Comparison of ENCODE assay signal across 19 cellular contexts in genomic region chr10:92327445-92328433, GRCh38. TPM values are rescaled to one million over a fixed set of nuclear protein-coding genes. Genes with fewer than 3 reads are reported as not detected.
DNase-seq lines count a peak whose midpoint lies in the region; ATAC-seq and TF ChIP-seq lines count a peak whose summit lies in the region.
"Had no signal": no experiment of that assay in that cellular context is flagged by ENCODE, and none has a peak within 500 bp of the region (broad histone marks: within the 10 kb centered on the region; RNA-seq: fewer than 3 reads in every experiment).

No MANE protein-coding gene starts in this region.

- no peaks in the 10 kb centered on the region for H3K27me3 Mint-ChIP-seq in H9 (ENCODE audit: low read depth)
- H3K27me3 Mint-ChIP-seq: activated naive CD8-positive, alpha-beta T cell treated with anti-CD3 and anti-CD28 coated beads, Interleukin-2, amount 50 U/mL, for 24 hours had no signal

- BruUV-seq in PC-3 (replicated peaks; lab: Mats Ljungman, UMichigan): no TSS peak

- H4K8ac ChIP-seq in H9 (replicated peaks; ENCODE audit: insufficient read length, low read depth, low read length): no peak overlapping the region

- peak overlapping the region in 2 of 3 experiments; percentile 49 to 61; a peak in 4 of 7 replicates for H3K27ac Mint-ChIP-seq in H9
- H3K27ac Mint-ChIP-seq: activated naive CD8-positive, alpha-beta T cell treated with anti-CD3 and anti-CD28 coated beads, Interleukin-2, amount 50 U/mL, for 24 hours had no signal

- H3K4me1 Mint-ChIP-seq in H9: peaks cover 30 to 34% of the 10 kb centered on the region in 2 experiments

- peaks cover 0 to 9% (median 0%) of the 10 kb centered on the region in 3 experiments; a peak in 4 of 7 replicates for H3K36me3 Mint-ChIP-seq in H9 (ENCODE audit: insufficient read depth in 1 of 3, low read depth in 3 of 3)

- no peaks in the 10 kb centered on the region for H3K36me3 ChIP-seq in PC-3 (ENCODE audit: low read depth, low read length)
- peaks cover 0 to 15% (median 0%) of the 10 kb centered on the region in 3 donors for H3K36me3 ChIP-seq in esophagus squamous epithelium

- H4K5ac ChIP-seq in H9 (ENCODE audit: insufficient read length, low read depth, low read length): no peak overlapping the region

- H3K23ac ChIP-seq in H9 (ENCODE audit: insufficient read length, low read depth, low read length): no peak overlapping the region

- H3K9me2 ChIP-seq in PC-3 (replicated peaks; ENCODE audit: low read length): no peaks in the 10 kb centered on the region

- H4K91ac ChIP-seq in H9 (ENCODE audit: insufficient read length, low read depth, low read length): no peak overlapping the region

- WGBS in H9 (ENCODE audit: extremely low coverage, insufficient read length, low lambda C conversion rate): no CpG with 5 or more reads among the region's 3 CpGs
- WGBS in esophagus squamous epithelium, 2 donors: 75 to 83% methylated on average over 3 of the region's 3 CpGs

- H3K18ac ChIP-seq in H9 (ENCODE audit: insufficient read length, low read depth, low read length): no peak overlapping the region

- H2BK15ac ChIP-seq in H9 (ENCODE audit: low read depth, low read length): no peak overlapping the region

- TF ChIP-seq POLR2A in esophagus squamous epithelium (IDR thresholded peaks at IDR 0.05): no peak

- peaks cover 7% of the 10 kb centered on the region for H3F3A ChIP-seq in PC-3 (ENCODE audit: low read length, unreplicated experiment)

- intact Hi-C loops in PC-3 (cut with micrococcal nuclease) (no loop called here), esophagus squamous epithelium (cut with DNase I) (no loop called here)

- no peak overlapping the region for H3K4ac ChIP-seq in H9 (ENCODE audit: low read depth, low read length)

- no peak overlapping the region for H2BK5ac ChIP-seq in H9 (ENCODE audit: insufficient read length, low read length)

- H2AFZ ChIP-seq in H9 (ENCODE audit: low read length) (no peak overlapping the region), PC-3 (ENCODE audit: low read length) (no peak overlapping the region)

- H3K56ac ChIP-seq in H9 (ENCODE audit: insufficient read length, low read depth, low read length): no peak overlapping the region

- no peaks in the 10 kb centered on the region for H3K23me2 ChIP-seq in H9 (ENCODE audit: insufficient read length, low read depth, low read length, poor library complexity, severe bottlenecking)

- H2BK120ac ChIP-seq in H9 (ENCODE audit: low read depth, low read length, poor library complexity, severe bottlenecking): no peak overlapping the region

- DNase-seq in H9: no peak
- DNase-seq in PC-3: no peak
- no peak for DNase-seq in esophagus squamous epithelium (lab: John Stamatoyannopoulos, UW)
- no peak for DNase-seq in omental fat pad (ENCODE audit: low spot score)
- no peak for DNase-seq in ecto neural progenitor cell (ENCODE audit: low spot score)
- DNase-seq in T-helper 2 cell: no peak
- DNase-seq: activated CD4-positive, alpha-beta T cell treated with anti-CD3 and anti-CD28 coated beads, Interleukin-2, amount 50 U/mL, for 4 hours; activated naive CD8-positive, alpha-beta T cell treated with anti-CD3 and anti-CD28 coated beads, Interleukin-2, amount 50 U/mL, for 24 hours; activated T-cell treated with anti-CD3 and anti-CD28 coated beads, Interleukin-2, amount 50 U/mL, for 4 hours; DMS153; head of caudate nucleus; islet precursor cell; NCI-H2029 treated with DMSO at 0.1 percent for 48 hours; NCI-H748 treated with DMSO at 0.1 percent for 48 hours; stimulated activated CD4-positive, alpha-beta T cell treated with anti-CD3 and anti-CD28 coated beads, Interleukin-2, amount 100 ng/mL, for 48 hours; SW 1271; testis had no signal

- ATAC-seq in PC-3 (no peak), omental fat pad (ENCODE audit: low FRiP score) (peak; percentile 64), GM18867 (IDR thresholded peaks at IDR 0.05; ENCODE audit: unreplicated experiment) (no peak), GM18873 (IDR thresholded peaks at IDR 0.05; ENCODE audit: low FRiP score, unreplicated experiment) (no peak)
- ATAC-seq: activated naive CD8-positive, alpha-beta T cell treated with anti-CD3 and anti-CD28 coated beads, Interleukin-2, amount 50 U/mL, for 24 hours; activated T-cell treated with anti-CD3 and anti-CD28 coated beads, Interleukin-2, amount 50 U/mL, for 4 hours had no signal

- no peak overlapping the region for H2BK12ac ChIP-seq in H9 (ENCODE audit: insufficient read length, low read depth, low read length)

- no peak overlapping the region for H3T11ph ChIP-seq in H9 (ENCODE audit: low read length)

- no peak overlapping the region for H3K4me3 Mint-ChIP-seq in H9
- H3K4me3 Mint-ChIP-seq: activated naive CD8-positive, alpha-beta T cell treated with anti-CD3 and anti-CD28 coated beads, Interleukin-2, amount 50 U/mL, for 24 hours; activated T-cell treated with anti-CD3 and anti-CD28 coated beads, Interleukin-2, amount 50 U/mL, for 4 hours had no signal

- no peak overlapping the region for H2AK5ac ChIP-seq in H9 (ENCODE audit: insufficient read length, low read length)

- CTCF ChIA-PET in PC-3 (lab: Charles Lee): no interaction called here

- peaks cover 7% of the 10 kb centered on the region for H3K79me1 ChIP-seq in H9 (ENCODE audit: insufficient read depth, low read depth, low read length, poor library complexity, severe bottlenecking)

- H3K27ac ChIP-seq in H9 (ENCODE audit: insufficient read length, low read depth, low read length) (no peak overlapping the region), PC-3 (ENCODE audit: low read length) (peak overlapping the region; percentile 7; the same call in 1 of the 2 replicates), esophagus squamous epithelium (peak overlapping the region in 3 of 4 donors; percentile 74 to 89 (median 86))
- H3K27ac ChIP-seq: testis had no signal

- H3K4me1 ChIP-seq in H9 (ENCODE audit: insufficient read depth, low read length): no peaks in the 10 kb centered on the region; the same call in 1 of the 2 replicates
- H3K4me1 ChIP-seq in PC-3 (ENCODE audit: insufficient read depth, low read length): peaks cover 33% of the 10 kb centered on the region
- H3K4me1 ChIP-seq in esophagus squamous epithelium: peaks cover 4 to 60% (median 9%) of the 10 kb centered on the region in 3 donors
- H3K4me1 ChIP-seq: testis had no signal

- H3K9me3 ChIP-seq in H9 (ENCODE audit: control insufficient read depth, low read depth, low read length): no peaks in the 10 kb centered on the region
- no peaks in the 10 kb centered on the region for H3K9me3 ChIP-seq in PC-3 (ENCODE audit: low read length)
- no peaks in the 10 kb centered on the region for H3K9me3 ChIP-seq in esophagus squamous epithelium
- H3K9me3 ChIP-seq: testis had no signal

- H3K4me2 ChIP-seq in H9 (ENCODE audit: insufficient read depth, insufficient read length, low read length) (no peak overlapping the region), PC-3 (ENCODE audit: low read length) (no peak overlapping the region)

- no peaks in the 10 kb centered on the region for H3K27me3 ChIP-seq in H9 (ENCODE audit: insufficient read depth, low read length)
- no peaks in the 10 kb centered on the region for H3K27me3 ChIP-seq in PC-3 (ENCODE audit: low read length)
- H3K27me3 ChIP-seq in esophagus squamous epithelium: no peaks in the 10 kb centered on the region
- H3K27me3 ChIP-seq: testis had no signal

- H4K20me1 ChIP-seq in H9 (ENCODE audit: control insufficient read depth, insufficient read depth, insufficient read length): no peaks in the 10 kb centered on the region
- no peaks in the 10 kb centered on the region; the same call in 1 of the 2 replicates for H4K20me1 ChIP-seq in PC-3 (ENCODE audit: low read length)

- H2BK20ac ChIP-seq in H9 (ENCODE audit: low read depth, low read length, poor library complexity, severe bottlenecking): no peak overlapping the region

- no peaks in the 10 kb centered on the region for H3K9me3 Mint-ChIP-seq in H9
- H3K9me3 Mint-ChIP-seq: activated naive CD8-positive, alpha-beta T cell treated with anti-CD3 and anti-CD28 coated beads, Interleukin-2, amount 50 U/mL, for 24 hours; activated T-cell treated with anti-CD3 and anti-CD28 coated beads, Interleukin-2, amount 50 U/mL, for 4 hours had no signal

- H3K9ac ChIP-seq in H9 (ENCODE audit: extremely low read depth, insufficient read length, low read length) (no peak overlapping the region), PC-3 (ENCODE audit: low read length) (no peak overlapping the region)

- H3K14ac ChIP-seq in H9 (ENCODE audit: insufficient read depth, low read length): no peak overlapping the region

- H3K79me2 ChIP-seq in H9 (ENCODE audit: insufficient read depth, low read length) (peaks cover 5% of the 10 kb centered on the region; the same call in 1 of the 2 replicates), PC-3 (ENCODE audit: low read length) (peaks cover 72% of the 10 kb centered on the region)

- H3K4me3 ChIP-seq in PC-3 (ENCODE audit: low read length) (no peak overlapping the region), esophagus squamous epithelium (no peak overlapping the region)
- H3K4me3 ChIP-seq: testis had no signal

- no peak for TF ChIP-seq CTCF in H9 (conservative IDR thresholded peaks at IDR 0.05)
- TF ChIP-seq CTCF in PC-3 (conservative IDR thresholded peaks at IDR 0.05; ENCODE audit: low read depth, low read length): no peak
- TF ChIP-seq CTCF in esophagus squamous epithelium (IDR thresholded peaks at IDR 0.05): no peak
- no peak for TF ChIP-seq CTCF in omental fat pad (IDR thresholded peaks at IDR 0.05)

- POLR2A ChIA-PET in PC-3 (lab: Charles Lee; ENCODE audit: unreplicated experiment): no interaction called here

RNA-seq across cellular contexts. Expression of gene MARCHF5, which starts 36.8 kb away (rescaled TPM):
- 16.7 and 17.6 TPM in 2 replicates for total RNA-seq in H9 (2021)
- 6.7 and 7.4 TPM in 2 replicates for total RNA-seq in PC-3 (2014; rRNA removed)
- total RNA-seq in esophagus squamous epithelium: 10 to 100 TPM; 17.6 to 29.9 (median 27.0) TPM
- total RNA-seq in omental fat pad: 10 to 100 TPM; 18.6 to 30.0 (median 26.5) TPM

RNA-seq across cellular contexts. Expression of gene CPEB3, which starts 36.9 kb away (rescaled TPM):
- total RNA-seq in H9 (2021): 1.0 and 1.1 TPM in 2 replicates
- 0.80 and 1.3 TPM in 2 replicates for total RNA-seq in PC-3 (2014; rRNA removed)
- total RNA-seq in esophagus squamous epithelium: 1 to 10 TPM; 5.5 to 8.8 (median 7.3) TPM
- total RNA-seq in omental fat pad: 1 to 10 TPM; 2.8 to 6.3 (median 6.2) TPM
